In the genomic region with DNA sequence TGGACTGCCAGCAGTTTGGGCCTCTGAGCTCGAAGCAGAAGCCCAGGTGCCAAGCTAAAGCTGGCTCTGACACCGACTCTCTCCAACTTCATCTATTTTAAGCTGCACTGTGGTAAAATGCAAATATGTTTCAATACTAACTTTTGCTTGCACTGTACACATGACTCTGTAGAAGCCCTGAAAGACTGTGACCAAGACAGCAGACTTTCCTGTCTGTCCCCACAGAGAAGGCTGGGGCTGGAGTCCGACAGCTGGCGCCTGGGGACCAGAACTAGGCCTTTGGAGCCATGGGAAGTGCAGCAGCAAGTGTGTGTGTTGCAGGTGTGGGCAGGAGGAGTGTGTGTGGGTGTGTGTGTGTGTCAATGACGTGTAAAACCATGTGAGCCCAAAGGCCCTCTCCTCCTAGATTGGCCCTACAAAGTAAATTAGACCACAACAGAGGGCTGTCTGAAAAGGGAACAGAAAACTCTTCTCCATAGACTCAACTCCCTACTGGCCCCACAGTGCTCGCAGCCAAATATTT, we compare ENCODE assay signal across 11 cellular contexts. TPM values are rescaled to one million over a fixed set of nuclear protein-coding genes. Genes with fewer than 3 reads are reported as not detected.
DNase-seq lines count a peak whose midpoint lies in the region; ATAC-seq, FAIRE-seq and TF ChIP-seq lines count a peak whose summit lies in the region.
"Had no signal": no experiment of that assay in that cellular context is flagged by ENCODE, and none has a peak within 500 bp of the region (broad histone marks: within the 10 kb centered on the region; RNA-seq: fewer than 3 reads in every experiment).

No MANE protein-coding gene starts in this region.

- H3K4me1 ChIP-seq in Peyer's patch (peaks cover 0 to 6% (median 0%) of the 10 kb centered on the region in 4 donors), gastroesophageal sphincter (no peaks in the 10 kb centered on the region)

- H3K4me3 ChIP-seq in Peyer's patch (no peak overlapping the region), gastroesophageal sphincter (no peak overlapping the region)
- H3K4me3 ChIP-seq: cardiac muscle cell had no signal

- H3K27me3 ChIP-seq in Peyer's patch (no peaks in the 10 kb centered on the region), gastroesophageal sphincter (no peaks in the 10 kb centered on the region)
- H3K27me3 ChIP-seq: cardiac muscle cell had no signal

- ATAC-seq in GM19395 (IDR thresholded peaks at IDR 0.05; ENCODE audit: unreplicated experiment), result peak; percentile 92
- peak; percentile 69 for ATAC-seq in HG02970 (IDR thresholded peaks at IDR 0.05; ENCODE audit: low FRiP score, unreplicated experiment)
- no peak for ATAC-seq in effector memory CD8-positive, alpha-beta T cell (replicated peaks)
- no peak for ATAC-seq in gastroesophageal sphincter

- H3K9me3 ChIP-seq in Peyer's patch (no peaks in the 10 kb centered on the region), gastroesophageal sphincter (no peaks in the 10 kb centered on the region)

- H3K36me3 ChIP-seq in Peyer's patch, result peaks cover 0 to 100% (median 0%) of the 10 kb centered on the region in 3 donors
- peaks cover 0 to 100% of the 10 kb centered on the region in 2 donors for H3K36me3 ChIP-seq in gastroesophageal sphincter

- no peak for TF ChIP-seq CTCF in Peyer's patch (IDR thresholded peaks at IDR 0.05)
- TF ChIP-seq CTCF in gastroesophageal sphincter (IDR thresholded peaks at IDR 0.05), result no peak

- no peak for TF ChIP-seq EP300 in gastroesophageal sphincter (IDR thresholded peaks at IDR 0.05)

- no peaks in the 10 kb centered on the region for H3K9me3 Mint-ChIP-seq in effector memory CD8-positive, alpha-beta T cell
- H3K9me3 Mint-ChIP-seq: CD8-positive, alpha-beta memory T cell had no signal

- H3K36me3 Mint-ChIP-seq in effector memory CD8-positive, alpha-beta T cell (ENCODE audit: insufficient read depth), result peaks cover 77% of the 10 kb centered on the region

- H3K27me3 Mint-ChIP-seq in effector memory CD8-positive, alpha-beta T cell, result no peaks in the 10 kb centered on the region
- H3K27me3 Mint-ChIP-seq: CD8-positive, alpha-beta memory T cell had no signal

- DNase-seq in GM12892 (ENCODE audit: insufficient read length) (peak; percentile 60), Peyer's patch (peak; percentile 29 to 78 (median 66)), DMS153 treated with DMSO at 0.1 percent for 48 hours (lab: John Stamatoyannopoulos, UW; ENCODE audit: unreplicated experiment) (no peak), NCI-H128 (lab: John Stamatoyannopoulos, UW; ENCODE audit: unreplicated experiment) (no peak)
- DNase-seq in effector memory CD8-positive, alpha-beta T cell, result no peak
- DNase-seq: CD8-positive, alpha-beta memory T cell; NCI-H510A treated with DMSO at 0.1 percent for 48 hours had no signal

- peak overlapping the region in 1 of 4 donors; percentile 49 for H3K27ac ChIP-seq in Peyer's patch
- H3K27ac ChIP-seq in gastroesophageal sphincter, result no peak overlapping the region
- H3K27ac ChIP-seq: cardiac muscle cell had no signal

- 60 to 100% methylated on average over 1 to 3 of the region's 6 CpGs for WGBS in gastroesophageal sphincter (ENCODE audit: low coverage in 1 of 2), 2 donors

- TF ChIP-seq POLR2A in GM12892 (IDR thresholded peaks at IDR 0.05; ENCODE audit: low read depth, low read length) (no peak), Peyer's patch (IDR thresholded peaks at IDR 0.05) (no peak), gastroesophageal sphincter (IDR thresholded peaks at IDR 0.05) (no peak)

- FAIRE-seq in GM12892 (lab: Jason Lieb, UNC), result peak; percentile 93

- no peak overlapping the region for H3K4me3 Mint-ChIP-seq in effector memory CD8-positive, alpha-beta T cell
- H3K4me3 Mint-ChIP-seq: CD8-positive, alpha-beta memory T cell had no signal

- no peak overlapping the region for H3K27ac Mint-ChIP-seq in effector memory CD8-positive, alpha-beta T cell

- peaks cover 0 to 2% of the 10 kb centered on the region in 2 donors for H3K4me1 Mint-ChIP-seq in effector memory CD8-positive, alpha-beta T cell (ENCODE audit: low read depth in 2 of 2)
- H3K4me1 Mint-ChIP-seq: CD8-positive, alpha-beta memory T cell had no signal

RNA-seq across cellular contexts. Expression of a gene that starts 16.4 kb away (rescaled TPM):
- 25.5 TPM for polyA plus RNA-seq in GM12892 (2012; ENCODE audit: missing spikeins)
- total RNA-seq in Peyer's patch (10 to 100 TPM; 16.6 to 22.5 (median 19.1) TPM), gastroesophageal sphincter (10 to 100 TPM; 37.5 to 42.3 (median 41.7) TPM)

Comparison
In these comparisons a context has a peak if more than half of its experiments do, and no peak if none do; other contexts are left out.
1. DNase-seq: peak in GM12892 (single experiment) and Peyer's patch (3 of 3); none in DMS153 treated with DMSO at 0.1 percent for 48 hours (single experiment), effector memory CD8-positive, alpha-beta T cell (0 of 3) and NCI-H128 (single experiment).
2. ATAC-seq: peak in GM19395 (single experiment) and HG02970 (single experiment); none in effector memory CD8-positive, alpha-beta T cell (single experiment) and gastroesophageal sphincter (single experiment).